ENCODE assay signal across 2 cellular contexts in genomic region chr7:141014091-141014490, GRCh38.
TF ChIP-seq lines count a peak whose summit lies in the region.

No MANE protein-coding gene starts in this region.

TF ChIP-seq in GM23338, 12 proteins besides CTCF, POLR2A, EP300 and RAD21:
- TF ChIP-seq STAT1 (IDR thresholded peaks at IDR 0.05; ENCODE audit: unreplicated experiment) = no peak
- no peak for TF ChIP-seq EZH2 (IDR thresholded peaks at IDR 0.05; ENCODE audit: low read depth, unreplicated experiment)
- no peak for TF ChIP-seq ETS1 (IDR thresholded peaks at IDR 0.05)
- TF ChIP-seq CREB1 (CRISPR knock-in tag; IDR thresholded peaks at IDR 0.05; ENCODE audit: low read depth) = no peak
- TF ChIP-seq REST (IDR thresholded peaks at IDR 0.05; ENCODE audit: unreplicated experiment) = no peak
- no peak for TF ChIP-seq EZH2phosphoT487 (IDR thresholded peaks at IDR 0.05; ENCODE audit: unreplicated experiment)
- TF ChIP-seq ZNF331 (CRISPR knock-in tag; IDR thresholded peaks at IDR 0.05; ENCODE audit: low read depth) = no peak
- no peak for TF ChIP-seq ZNF114 (CRISPR knock-in tag; IDR thresholded peaks at IDR 0.05)
- no peak for TF ChIP-seq POLR2AphosphoS5 (IDR thresholded peaks at IDR 0.05; ENCODE audit: low read depth)
- TF ChIP-seq ZNF462 (CRISPR knock-in tag; IDR thresholded peaks at IDR 0.05) = no peak
- TF ChIP-seq JUNB (IDR thresholded peaks at IDR 0.05; ENCODE audit: unreplicated experiment) = no peak
- TF ChIP-seq NANOG (IDR thresholded peaks at IDR 0.05; ENCODE audit: borderline replicate concordance) = no peak

TF ChIP-seq in H1, 55 proteins besides CTCF, POLR2A, EP300 and RAD21:
- no peak for TF ChIP-seq RNF2 (IDR thresholded peaks at IDR 0.05; ENCODE audit: borderline replicate concordance, low read depth, low read length, missing control alignments, poor library complexity, severe bottlenecking)
- TF ChIP-seq CREB1 (IDR thresholded peaks at IDR 0.05) = no peak
- no peak for TF ChIP-seq EGR1 (IDR thresholded peaks at IDR 0.05; ENCODE audit: borderline replicate concordance, low read depth, low read length)
- no peak for TF ChIP-seq TCF12 (IDR thresholded peaks at IDR 0.05; ENCODE audit: low read depth, low read length)
- no peak for TF ChIP-seq USF2 (IDR thresholded peaks at IDR 0.05; ENCODE audit: low read length)
- TF ChIP-seq CBX5 (IDR thresholded peaks at IDR 0.05; ENCODE audit: low read depth, low read length) = no peak
- TF ChIP-seq RBBP5 (IDR thresholded peaks at IDR 0.05; ENCODE audit: borderline replicate concordance, low read depth, low read length) = no peak
- TF ChIP-seq EZH2 (IDR thresholded peaks at IDR 0.05; ENCODE audit: low read depth, low read length, severe bottlenecking) = no peak
